19 cellular contexts compared by ENCODE assay signal in the genomic region with DNA sequence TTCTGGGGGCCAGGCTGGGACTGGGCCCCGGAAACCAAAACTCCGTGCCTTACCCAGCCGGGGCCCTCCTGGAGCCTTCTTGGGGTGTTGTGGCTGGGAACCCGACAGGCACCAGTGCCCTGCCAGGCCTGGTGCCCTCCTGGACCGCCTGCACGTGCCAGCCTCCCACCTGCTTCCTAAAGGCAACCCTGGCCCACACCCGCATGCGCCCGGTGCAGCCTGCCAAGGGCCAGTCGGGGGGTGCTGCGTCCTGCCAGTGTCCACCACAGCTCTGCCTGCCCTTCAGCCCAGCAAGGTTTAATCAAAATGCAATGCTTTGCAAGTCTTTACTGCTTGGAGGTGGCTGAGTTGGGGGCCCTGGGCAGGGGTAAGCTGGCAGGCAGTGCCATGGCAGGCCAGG. TPM values are rescaled to one million over a fixed set of nuclear protein-coding genes. Genes with fewer than 3 reads are reported as not detected.
A peak's percentile ranks its signal among the peaks of the same experiment; 100 is the strongest.
DNase-seq lines count a peak whose midpoint lies in the region; ATAC-seq, FAIRE-seq and TF ChIP-seq lines count a peak whose summit lies in the region.
"Had no signal": no experiment of that assay in that cellular context is flagged by ENCODE, and none has a peak within 500 bp of the region (broad histone marks: within the 10 kb centered on the region; RNA-seq: fewer than 3 reads in every experiment).

No MANE protein-coding gene starts in this region.

- peaks cover 0 to 55% (median 39%) of the 10 kb centered on the region in 9 donors for H3K36me3 ChIP-seq in heart left ventricle
- H3K36me3 ChIP-seq in BLaER1, result peaks cover 58% of the 10 kb centered on the region
- peaks cover 13 to 41% of the 10 kb centered on the region in 2 donors for H3K36me3 ChIP-seq in neuronal stem cell (replicated peaks in 1 of 2; ENCODE audit: control insufficient read depth in 2 of 2, insufficient read depth in 2 of 2, low read length in 2 of 2)
- peaks cover 32 to 62% (median 51%) of the 10 kb centered on the region in 3 donors for H3K36me3 ChIP-seq in tibial artery
- H3K36me3 ChIP-seq in small intestine (ENCODE audit: control insufficient read depth in 2 of 2, insufficient read depth in 2 of 2, low read length in 2 of 2), result peaks cover 10 to 13% of the 10 kb centered on the region in 2 donors

- ATAC-seq in heart left ventricle, result no peak
- ATAC-seq: A549; CD8-positive, alpha-beta T cell; HCT116 had no signal

- peak overlapping the region; percentile 22 for H2BK12ac ChIP-seq in neuronal stem cell (ENCODE audit: low read length)

- no peak overlapping the region for H4K8ac ChIP-seq in neuronal stem cell (ENCODE audit: low read depth, low read length)

- H3K9me3 ChIP-seq in heart left ventricle (no peaks in the 10 kb centered on the region), BLaER1 (no peaks in the 10 kb centered on the region), neuronal stem cell (replicated peaks in 1 of 2; ENCODE audit: control insufficient read depth in 2 of 2, insufficient read depth in 1 of 2, low read depth in 1 of 2, low read length in 2 of 2) (no peaks in the 10 kb centered on the region), tibial artery (no peaks in the 10 kb centered on the region), small intestine (ENCODE audit: control insufficient read depth, low read depth) (no peaks in the 10 kb centered on the region)
- H3K9me3 ChIP-seq: A549 had no signal

- DNase-seq in heart left ventricle (no peak), cardiac septum (ENCODE audit: low spot score) (no peak), neuronal stem cell (ENCODE audit: low spot score) (no peak), tibial artery (no peak), small intestine (no peak), SHP77 treated with DMSO at 0.1 percent for 48 hours (lab: John Stamatoyannopoulos, UW) (no peak)
- DNase-seq: AML-193; Calu3; CD8-positive, alpha-beta T cell; DMS79 treated with DMSO at 0.1 percent for 48 hours; GF-D8; GOT3; H7; HFFc6 had no signal

- H3K4me3 ChIP-seq in heart left ventricle (no peak overlapping the region), BLaER1 (no peak overlapping the region), neuronal stem cell (ENCODE audit: low read length in 2 of 2) (no peak overlapping the region), tibial artery (no peak overlapping the region), small intestine (ENCODE audit: low read depth in 1 of 2, low read length in 2 of 2) (no peak overlapping the region)
- H3K4me3 ChIP-seq: A549 had no signal

- H4K91ac ChIP-seq in neuronal stem cell (ENCODE audit: low read depth, low read length, poor library complexity), result no peak overlapping the region

- H3K14ac ChIP-seq in neuronal stem cell (ENCODE audit: low read length), result no peak overlapping the region

- no peak overlapping the region for H2BK15ac ChIP-seq in neuronal stem cell (ENCODE audit: low read length)

- H3K79me1 ChIP-seq in neuronal stem cell (ENCODE audit: low read depth, low read length), result no peaks in the 10 kb centered on the region

- H3K4me2 ChIP-seq in BLaER1 (peak overlapping the region; percentile 93), neuronal stem cell (ENCODE audit: insufficient read depth, low read length, poor library complexity, severe bottlenecking) (no peak overlapping the region)
- H3K4me2 ChIP-seq: A549 had no signal

- H3K9ac ChIP-seq in BLaER1, result peak overlapping the region; percentile 58
- peak overlapping the region; percentile 12 for H3K9ac ChIP-seq in neuronal stem cell (ENCODE audit: low read depth, low read length, poor library complexity)

- no peak for TF ChIP-seq POLR2A in heart left ventricle (IDR thresholded peaks at IDR 0.05)

- no peak overlapping the region for H3K4ac ChIP-seq in neuronal stem cell (ENCODE audit: low read length)

- H2BK5ac ChIP-seq in neuronal stem cell (ENCODE audit: low read length), result peak overlapping the region; percentile 29

- H3K4me1 ChIP-seq in heart left ventricle (peaks cover 3 to 52% (median 32%) of the 10 kb centered on the region in 12 donors), BLaER1 (peaks cover 89% of the 10 kb centered on the region), neuronal stem cell (ENCODE audit: control insufficient read depth in 2 of 2, insufficient read depth in 1 of 2, low read depth in 1 of 2, low read length in 2 of 2) (peaks cover 7% of the 10 kb centered on the region in 2 donors), tibial artery (peaks cover 7 to 27% (median 25%) of the 10 kb centered on the region in 4 donors), small intestine (ENCODE audit: control insufficient read depth in 2 of 2, insufficient read depth in 1 of 2, low read depth in 1 of 2, low read length in 1 of 2) (no peaks in the 10 kb centered on the region)

- FAIRE-seq in small intestine (lab: Jason Lieb, UNC), result no peak
- FAIRE-seq: A549 had no signal

- TF ChIP-seq CTCF in heart left ventricle (IDR thresholded peaks at IDR 0.05) (no peak), tibial artery (IDR thresholded peaks at IDR 0.05) (no peak)

- H2AK5ac ChIP-seq in neuronal stem cell (ENCODE audit: low read depth, low read length), result no peak overlapping the region

- H4K20me1 ChIP-seq in BLaER1, result peaks cover 21% of the 10 kb centered on the region

- peak overlapping the region in 9 of 12 donors; percentile 9 to 80 (median 59) for H3K27ac ChIP-seq in heart left ventricle
- H3K27ac ChIP-seq in BLaER1, result peak overlapping the region; percentile 92
- H3K27ac ChIP-seq in neuronal stem cell (replicated peaks; ENCODE audit: low read length), result no peak overlapping the region
- H3K27ac ChIP-seq in tibial artery, result peak overlapping the region; percentile 17 to 36
- H3K27ac ChIP-seq in small intestine (ENCODE audit: low read depth in 1 of 2, low read length in 1 of 2), result no peak overlapping the region
- H3K27ac ChIP-seq: 22Rv1, A549, HL-60 had no signal

- no peak overlapping the region for H3K18ac ChIP-seq in neuronal stem cell (ENCODE audit: low read length)

- H3K23ac ChIP-seq in neuronal stem cell (ENCODE audit: low read depth, low read length, poor library complexity), result no peak overlapping the region

- H2AFZ ChIP-seq in neuronal stem cell (ENCODE audit: low read length), result no peak overlapping the region

- H3K27me3 ChIP-seq in heart left ventricle, result no peaks in the 10 kb centered on the region
- no peaks in the 10 kb centered on the region for H3K27me3 ChIP-seq in BLaER1
- H3K27me3 ChIP-seq in neuronal stem cell (ENCODE audit: control insufficient read depth in 3 of 3, insufficient read depth in 3 of 3, low read depth in 1 of 3, low read length in 3 of 3), result no peaks in the 10 kb centered on the region
- H3K27me3 ChIP-seq in tibial artery, result no peaks in the 10 kb centered on the region
- H3K27me3 ChIP-seq in small intestine (ENCODE audit: control insufficient read depth in 2 of 2, insufficient read depth in 2 of 2, low read length in 2 of 2), result no peaks in the 10 kb centered on the region

- WGBS in heart left ventricle, 4 donors, result 54 to 69% (median 62%) methylated on average over 11 of the region's 11 CpGs
- WGBS in neuronal stem cell (ENCODE audit: extremely low coverage in 2 of 2, insufficient read length in 2 of 2, insufficient replicate concordance in 1 of 2), 2 donors, result no CpG with 5 or more reads among the region's 11 CpGs
- 90 to 93% (median 91%) methylated on average over 11 of the region's 11 CpGs for WGBS in small intestine, 3 donors

- intact Hi-C loops in heart left ventricle (cut with DNase I) (loop anchor here in 1 of 10 donors (10.0 kb wide), 1 partner anchor 134 kb away; no protein-coding TSS in a partner anchor), cardiac septum (cut with DNase I) (no loop called here), tibial artery (cut with DNase I; ENCODE audit: low total_unique reads) (no loop called here)

- no peak overlapping the region for H2BK120ac ChIP-seq in neuronal stem cell (ENCODE audit: low read depth, low read length)

RNA-seq across cellular contexts. Expression of a gene that starts 5.2 kb away (rescaled TPM):
- total RNA-seq in heart left ventricle, result 100 to 1,000 TPM in 8 of 9 donors, 10 to 100 TPM in 1; 78.9 to 247 (median 160) TPM
- 100 to 1,000 TPM in 1 of 2 donors, 10 to 100 TPM in 1; 64.7 to 258 TPM for polyA plus RNA-seq in heart left ventricle
- total RNA-seq in cardiac septum, result 114 TPM
- polyA plus RNA-seq in neuronal stem cell (2013, experiment 1 of 2), result 23.8 TPM
- 21.4 TPM for polyA plus RNA-seq in neuronal stem cell (2013, experiment 2 of 2)
- polyA plus RNA-seq in small intestine, result 10 to 100 TPM in 1 of 3 donors, 1 to 10 TPM in 2; 3.6 to 12.7 (median 6.0) TPM

RNA-seq across cellular contexts. Expression of a gene that starts 29.5 kb away (rescaled TPM):
- 10 to 100 TPM; 26.0 to 58.9 (median 28.8) TPM for total RNA-seq in heart left ventricle
- polyA plus RNA-seq in heart left ventricle, result 10 to 100 TPM; 27.3 to 32.5 TPM
- total RNA-seq in cardiac septum, result 41.2 TPM
- 19.0 TPM for polyA plus RNA-seq in neuronal stem cell (2013, experiment 1 of 2)
- 19.6 TPM for polyA plus RNA-seq in neuronal stem cell (2013, experiment 2 of 2)
- polyA plus RNA-seq in small intestine, result 100 to 1,000 TPM in 2 of 3 donors, 10 to 100 TPM in 1; 76.6 to 364 (median 317) TPM

RNA-seq across cellular contexts. Expression of a gene that starts 34.1 kb away (rescaled TPM):
- total RNA-seq in heart left ventricle (100 to 1,000 TPM in 2 of 9 donors, 10 to 100 TPM in 7; 41.0 to 203 (median 53.9) TPM), cardiac septum (50.9 TPM)
- polyA plus RNA-seq in heart left ventricle (100 to 1,000 TPM; 126 to 191 TPM), small intestine (100 to 1,000 TPM; 104 to 269 (median 177) TPM)
- polyA plus RNA-seq in neuronal stem cell (2013, experiment 1 of 2), result 109 TPM
- 114 TPM for polyA plus RNA-seq in neuronal stem cell (2013, experiment 2 of 2)

Comparison
In these comparisons a context has a peak if more than half of its experiments do, and no peak if none do; other contexts are left out.
1. H3K27ac ChIP-seq: peak in heart left ventricle (9 of 12), BLaER1 (single experiment) and tibial artery (2 of 2); none in neuronal stem cell (single experiment) and small intestine (0 of 2).